Comparison of ENCODE assay signal across 13 cellular contexts in genomic region chr5:28397502-28397941, GRCh38.
DNase-seq lines count a peak whose midpoint lies in the region; ATAC-seq and TF ChIP-seq lines count a peak whose summit lies in the region.
"Had no signal": no experiment of that assay in that cellular context is flagged by ENCODE, and none has a peak within 500 bp of the region (broad histone marks: within the 10 kb centered on the region; RNA-seq: fewer than 3 reads in every experiment).

No MANE protein-coding gene starts in this region.

- no peak overlapping the region for H3K4me3 Mint-ChIP-seq in mesothelial cell of epicardium

- H3K9me3 ChIP-seq in right cardiac atrium (ENCODE audit: control insufficient read depth, low read length): peaks cover 5% of the 10 kb centered on the region

- TF ChIP-seq CTCF in choroid plexus epithelial cell (conservative IDR thresholded peaks at IDR 0.05; ENCODE audit: low read depth, low read length) (no peak), mesothelial cell of epicardium (IDR thresholded peaks at IDR 0.05; ENCODE audit: unreplicated experiment) (no peak)

- no peak for ATAC-seq in HG03439 (IDR thresholded peaks at IDR 0.05; ENCODE audit: unreplicated experiment)
- ATAC-seq in right cardiac atrium: no peak
- ATAC-seq in HG02759 (IDR thresholded peaks at IDR 0.05; ENCODE audit: unreplicated experiment): no peak
- ATAC-seq: activated naive CD4-positive, alpha-beta T cell treated with anti-CD3 and anti-CD28 coated beads, Interleukin-2, amount 50 U/mL, for 72 hours; left lobe of liver had no signal

- peak overlapping the region; percentile 98 for H3K27ac Mint-ChIP-seq in mesothelial cell of epicardium
- H3K27ac Mint-ChIP-seq: activated naive CD4-positive, alpha-beta T cell treated with anti-CD3 and anti-CD28 coated beads, Interleukin-2, amount 50 U/mL, for 72 hours had no signal

- no peaks in the 10 kb centered on the region for H3K36me3 Mint-ChIP-seq in mesothelial cell of epicardium
- H3K36me3 Mint-ChIP-seq: activated naive CD4-positive, alpha-beta T cell treated with anti-CD3 and anti-CD28 coated beads, Interleukin-2, amount 50 U/mL, for 72 hours had no signal

- H3K4me3 ChIP-seq in choroid plexus epithelial cell (ENCODE audit: low read depth, low read length): no peak overlapping the region
- no peak overlapping the region for H3K4me3 ChIP-seq in right cardiac atrium (ENCODE audit: low read length)

- in situ Hi-C loops in ACHN (cut with HindIII; ENCODE audit: low pct_ligation_motif_present, low pct_unique_long_range_greater_than_20kb, low sequenced_read_pairs): no loop called here

- H3K27me3 ChIP-seq in right cardiac atrium (ENCODE audit: control insufficient read depth, insufficient read depth): no peaks in the 10 kb centered on the region

- no peaks in the 10 kb centered on the region for H3K27me3 Mint-ChIP-seq in mesothelial cell of epicardium (ENCODE audit: low read depth)

- WGBS in right cardiac atrium: 20% methylated on average over 4 of the region's 4 CpGs

- intact Hi-C loops in right cardiac atrium (cut with DNase I): no loop called here

- H3K4me1 ChIP-seq in right cardiac atrium (ENCODE audit: control insufficient read depth, insufficient read depth, low read length): no peaks in the 10 kb centered on the region

- peak; percentile 23 for DNase-seq in ACHN
- peak; percentile 94 for DNase-seq in NCI-H226
- peak; percentile 85 for DNase-seq in choroid plexus epithelial cell (ENCODE audit: low read depth)
- DNase-seq in mesothelial cell of epicardium (ENCODE audit: low spot score in 2 of 2, unreplicated experiment in 2 of 2): no peak
- DNase-seq in DMS53 treated with DMSO at 0.1 percent for 48 hours (lab: John Stamatoyannopoulos, UW; ENCODE audit: unreplicated experiment): no peak
- DNase-seq in right cardiac atrium: no peak
- DNase-seq: NCI-H446; occipital lobe; stimulated activated CD4-positive, alpha-beta T cell treated with anti-CD3 and anti-CD28 coated beads, Interleukin-15, amount 100 ng/mL, for 24 hours had no signal

- peaks cover 21% of the 10 kb centered on the region for H3K4me1 Mint-ChIP-seq in mesothelial cell of epicardium

- no peak overlapping the region for H3K27ac ChIP-seq in right cardiac atrium (ENCODE audit: low read length)

- peaks cover 3% of the 10 kb centered on the region for H3K9me3 Mint-ChIP-seq in mesothelial cell of epicardium

Comparison
In these comparisons a context has a peak if more than half of its experiments do, and no peak if none do; other contexts are left out.
1. DNase-seq: peak in ACHN (single experiment), NCI-H226 (single experiment) and choroid plexus epithelial cell (single experiment); none in mesothelial cell of epicardium (0 of 2), DMS53 treated with DMSO at 0.1 percent for 48 hours (single experiment) and right cardiac atrium (0 of 3).